ENCODE assay signal across 1 cellular context in the genomic region with DNA sequence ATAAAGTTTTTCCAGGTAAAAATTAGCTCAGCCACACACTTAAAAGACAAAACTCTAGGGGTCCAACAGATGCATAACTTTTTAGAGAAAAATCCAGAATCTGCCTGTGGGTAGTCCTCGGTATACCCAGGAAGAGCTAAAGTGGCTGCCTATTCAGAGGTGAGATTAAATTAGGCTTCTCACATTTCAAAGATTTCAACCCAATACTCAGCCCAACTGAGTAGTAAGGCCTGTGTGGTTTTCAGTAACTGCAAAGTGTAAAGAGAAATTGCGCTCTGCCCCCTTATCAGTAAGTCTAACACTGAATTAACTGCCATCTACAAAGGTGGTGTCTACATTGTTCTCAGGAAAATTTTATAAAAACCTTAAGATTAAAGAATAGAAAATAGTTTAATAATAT.
TF ChIP-seq lines count a peak whose summit lies in the region.

No MANE protein-coding gene starts in this region.

TF ChIP-seq in GM23338, 12 proteins besides CTCF, POLR2A, EP300 and RAD21 (continued from another document):
- TF ChIP-seq, protein P1, sequence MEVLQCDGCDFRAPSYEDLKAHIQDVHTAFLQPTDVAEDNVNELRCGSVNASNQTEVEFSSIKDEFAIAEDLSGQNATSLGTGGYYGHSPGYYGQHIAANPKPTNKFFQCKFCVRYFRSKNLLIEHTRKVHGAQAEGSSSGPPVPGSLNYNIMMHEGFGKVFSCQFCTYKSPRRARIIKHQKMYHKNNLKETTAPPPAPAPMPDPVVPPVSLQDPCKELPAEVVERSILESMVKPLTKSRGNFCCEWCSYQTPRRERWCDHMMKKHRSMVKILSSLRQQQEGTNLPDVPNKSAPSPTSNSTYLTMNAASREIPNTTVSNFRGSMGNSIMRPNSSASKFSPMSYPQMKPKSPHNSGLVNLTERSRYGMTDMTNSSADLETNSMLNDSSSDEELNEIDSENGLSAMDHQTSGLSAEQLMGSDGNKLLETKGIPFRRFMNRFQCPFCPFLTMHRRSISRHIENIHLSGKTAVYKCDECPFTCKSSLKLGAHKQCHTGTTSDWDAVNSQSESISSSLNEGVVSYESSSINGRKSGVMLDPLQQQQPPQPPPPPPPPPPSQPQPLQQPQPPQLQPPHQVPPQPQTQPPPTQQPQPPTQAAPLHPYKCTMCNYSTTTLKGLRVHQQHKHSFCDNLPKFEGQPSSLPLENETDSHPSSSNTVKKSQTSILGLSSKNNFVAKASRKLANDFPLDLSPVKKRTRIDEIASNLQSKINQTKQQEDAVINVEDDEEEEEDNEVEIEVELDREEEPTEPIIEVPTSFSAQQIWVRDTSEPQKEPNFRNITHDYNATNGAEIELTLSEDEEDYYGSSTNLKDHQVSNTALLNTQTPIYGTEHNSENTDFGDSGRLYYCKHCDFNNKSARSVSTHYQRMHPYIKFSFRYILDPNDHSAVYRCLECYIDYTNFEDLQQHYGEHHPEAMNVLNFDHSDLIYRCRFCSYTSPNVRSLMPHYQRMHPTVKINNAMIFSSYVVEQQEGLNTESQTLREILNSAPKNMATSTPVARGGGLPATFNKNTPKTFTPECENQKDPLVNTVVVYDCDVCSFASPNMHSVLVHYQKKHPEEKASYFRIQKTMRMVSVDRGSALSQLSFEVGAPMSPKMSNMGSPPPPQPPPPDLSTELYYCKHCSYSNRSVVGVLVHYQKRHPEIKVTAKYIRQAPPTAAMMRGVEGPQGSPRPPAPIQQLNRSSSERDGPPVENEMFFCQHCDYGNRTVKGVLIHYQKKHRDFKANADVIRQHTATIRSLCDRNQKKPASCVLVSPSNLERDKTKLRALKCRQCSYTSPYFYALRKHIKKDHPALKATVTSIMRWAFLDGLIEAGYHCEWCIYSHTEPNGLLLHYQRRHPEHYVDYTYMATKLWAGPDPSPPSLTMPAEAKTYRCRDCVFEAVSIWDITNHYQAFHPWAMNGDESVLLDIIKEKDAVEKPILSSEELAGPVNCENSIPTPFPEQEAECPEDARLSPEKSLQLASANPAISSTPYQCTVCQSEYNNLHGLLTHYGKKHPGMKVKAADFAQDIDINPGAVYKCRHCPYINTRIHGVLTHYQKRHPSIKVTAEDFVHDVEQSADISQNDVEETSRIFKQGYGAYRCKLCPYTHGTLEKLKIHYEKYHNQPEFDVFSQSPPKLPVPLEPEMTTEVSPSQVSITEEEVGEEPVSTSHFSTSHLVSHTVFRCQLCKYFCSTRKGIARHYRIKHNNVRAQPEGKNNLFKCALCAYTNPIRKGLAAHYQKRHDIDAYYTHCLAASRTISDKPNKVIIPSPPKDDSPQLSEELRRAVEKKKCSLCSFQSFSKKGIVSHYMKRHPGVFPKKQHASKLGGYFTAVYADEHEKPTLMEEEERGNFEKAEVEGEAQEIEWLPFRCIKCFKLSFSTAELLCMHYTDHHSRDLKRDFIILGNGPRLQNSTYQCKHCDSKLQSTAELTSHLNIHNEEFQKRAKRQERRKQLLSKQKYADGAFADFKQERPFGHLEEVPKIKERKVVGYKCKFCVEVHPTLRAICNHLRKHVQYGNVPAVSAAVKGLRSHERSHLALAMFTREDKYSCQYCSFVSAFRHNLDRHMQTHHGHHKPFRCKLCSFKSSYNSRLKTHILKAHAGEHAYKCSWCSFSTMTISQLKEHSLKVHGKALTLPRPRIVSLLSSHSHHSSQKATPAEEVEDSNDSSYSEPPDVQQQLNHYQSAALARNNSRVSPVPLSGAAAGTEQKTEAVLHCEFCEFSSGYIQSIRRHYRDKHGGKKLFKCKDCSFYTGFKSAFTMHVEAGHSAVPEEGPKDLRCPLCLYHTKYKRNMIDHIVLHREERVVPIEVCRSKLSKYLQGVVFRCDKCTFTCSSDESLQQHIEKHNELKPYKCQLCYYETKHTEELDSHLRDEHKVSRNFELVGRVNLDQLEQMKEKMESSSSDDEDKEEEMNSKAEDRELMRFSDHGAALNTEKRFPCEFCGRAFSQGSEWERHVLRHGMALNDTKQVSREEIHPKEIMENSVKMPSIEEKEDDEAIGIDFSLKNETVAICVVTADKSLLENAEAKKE (CRISPR knock-in tag; IDR thresholded peaks at IDR 0.05) = no peak
- TF ChIP-seq EZH2 (IDR thresholded peaks at IDR 0.05; ENCODE audit: low read depth, unreplicated experiment) (no peak), NANOG (IDR thresholded peaks at IDR 0.05; ENCODE audit: borderline replicate concordance) (no peak), ZNF114 (CRISPR knock-in tag; IDR thresholded peaks at IDR 0.05) (no peak), STAT1 (IDR thresholded peaks at IDR 0.05; ENCODE audit: unreplicated experiment) (no peak)
- TF ChIP-seq, protein P2, sequence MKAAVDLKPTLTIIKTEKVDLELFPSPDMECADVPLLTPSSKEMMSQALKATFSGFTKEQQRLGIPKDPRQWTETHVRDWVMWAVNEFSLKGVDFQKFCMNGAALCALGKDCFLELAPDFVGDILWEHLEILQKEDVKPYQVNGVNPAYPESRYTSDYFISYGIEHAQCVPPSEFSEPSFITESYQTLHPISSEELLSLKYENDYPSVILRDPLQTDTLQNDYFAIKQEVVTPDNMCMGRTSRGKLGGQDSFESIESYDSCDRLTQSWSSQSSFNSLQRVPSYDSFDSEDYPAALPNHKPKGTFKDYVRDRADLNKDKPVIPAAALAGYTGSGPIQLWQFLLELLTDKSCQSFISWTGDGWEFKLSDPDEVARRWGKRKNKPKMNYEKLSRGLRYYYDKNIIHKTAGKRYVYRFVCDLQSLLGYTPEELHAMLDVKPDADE (IDR thresholded peaks at IDR 0.05) = no peak
TF ChIP-seq in GM23338: peak in this region for 0.
